In genomic region chr1:207241164-207241934, GRCh38 we compare ENCODE assay signal across 16 cellular contexts.
A peak's percentile ranks its signal among the peaks of the same experiment; 100 is the strongest.
DNase-seq lines count a peak whose midpoint lies in the region; ATAC-seq, FAIRE-seq and TF ChIP-seq lines count a peak whose summit lies in the region.
"Had no signal": no experiment of that assay in that cellular context is flagged by ENCODE, and none has a peak within 500 bp of the region (broad histone marks: within the 10 kb centered on the region; RNA-seq: fewer than 3 reads in every experiment).

No MANE protein-coding gene starts in this region.

- H3K27me3 ChIP-seq in smooth muscle cell (ENCODE audit: low read depth) = no peaks in the 10 kb centered on the region
- H3K27me3 ChIP-seq: spleen had no signal

- peak overlapping the region; percentile 41 for H3K9ac ChIP-seq in smooth muscle cell (ENCODE audit: low read depth)

- 51% methylated on average over 5 of the region's 5 CpGs for WGBS in smooth muscle cell (ENCODE audit: low lambda C conversion rate)

- H3K79me2 ChIP-seq in smooth muscle cell (ENCODE audit: low read depth) = no peaks in the 10 kb centered on the region

- peak overlapping the region; percentile 85 for H3K27ac ChIP-seq in smooth muscle cell (ENCODE audit: low read depth)
- H3K27ac ChIP-seq: spleen had no signal

- H3F3A ChIP-seq in smooth muscle cell (ENCODE audit: low read depth) = peaks cover 9% of the 10 kb centered on the region

- peaks cover 5% of the 10 kb centered on the region for H3K4me1 ChIP-seq in smooth muscle cell (ENCODE audit: low read depth)

- no peak overlapping the region for H3K4me3 ChIP-seq in smooth muscle cell
- H3K4me3 ChIP-seq: HAP-1, spleen had no signal

- FAIRE-seq in RCC 7860 (lab: Jason Lieb, UNC) (no peak), GM12892 (lab: Jason Lieb, UNC) (no peak)

- DNase-seq in HT-29 (ENCODE audit: low spot score) = peak; percentile 44
- DNase-seq in amniotic epithelial cell (ENCODE audit: low read depth) = peak; percentile 65
- DNase-seq in islet precursor cell = peak; percentile 86
- DNase-seq in smooth muscle cell (lab: John Stamatoyannopoulos, UW; ENCODE audit: unreplicated experiment) = no peak
- no peak for DNase-seq in RCC 7860 (ENCODE audit: low spot score)
- no peak for DNase-seq in GM12892 (ENCODE audit: insufficient read length)
- DNase-seq in NCI-H2081 treated with DMSO at 0.1 percent for 48 hours (lab: John Stamatoyannopoulos, UW) = no peak
- DNase-seq: activated CD4-positive, alpha-beta T cell treated with anti-CD3 and anti-CD28 coated beads, Interleukin-2, amount 50 U/mL, for 1 hour; midbrain; NCI-H2081; nucleus accumbens; SHP77; spleen; T1000 had no signal

- no peak for TF ChIP-seq CTCF in smooth muscle cell (IDR thresholded peaks at IDR 0.05; ENCODE audit: borderline replicate concordance, insufficient read depth, poor library complexity, severe bottlenecking)

- no peak for ATAC-seq in HG02840 (IDR thresholded peaks at IDR 0.05; ENCODE audit: low FRiP score, unreplicated experiment)

- H2AFZ ChIP-seq in smooth muscle cell (ENCODE audit: low read depth) = peak overlapping the region; percentile 32

- no peaks in the 10 kb centered on the region for H4K20me1 ChIP-seq in smooth muscle cell (ENCODE audit: low read depth)

- H3K4me2 ChIP-seq in smooth muscle cell = peak overlapping the region; percentile 33

- no peaks in the 10 kb centered on the region for H3K9me3 ChIP-seq in smooth muscle cell (replicated peaks; ENCODE audit: low read depth)
- H3K9me3 ChIP-seq: spleen had no signal

- no peak for TF ChIP-seq POLR2A in GM12892 (IDR thresholded peaks at IDR 0.05; ENCODE audit: low read depth, low read length)

- no peaks in the 10 kb centered on the region for H3K36me3 ChIP-seq in smooth muscle cell (ENCODE audit: low read depth)
- H3K36me3 ChIP-seq: HAP-1, spleen had no signal

Comparison
In these comparisons a context has a peak if more than half of its experiments do, and no peak if none do; other contexts are left out.
1. DNase-seq: peak in HT-29 (single experiment), amniotic epithelial cell (single experiment) and islet precursor cell (single experiment); none in smooth muscle cell (single experiment), RCC 7860 (single experiment), GM12892 (single experiment) and NCI-H2081 treated with DMSO at 0.1 percent for 48 hours (single experiment).